ENCODE assay signal across 8 cellular contexts in the genomic region with DNA sequence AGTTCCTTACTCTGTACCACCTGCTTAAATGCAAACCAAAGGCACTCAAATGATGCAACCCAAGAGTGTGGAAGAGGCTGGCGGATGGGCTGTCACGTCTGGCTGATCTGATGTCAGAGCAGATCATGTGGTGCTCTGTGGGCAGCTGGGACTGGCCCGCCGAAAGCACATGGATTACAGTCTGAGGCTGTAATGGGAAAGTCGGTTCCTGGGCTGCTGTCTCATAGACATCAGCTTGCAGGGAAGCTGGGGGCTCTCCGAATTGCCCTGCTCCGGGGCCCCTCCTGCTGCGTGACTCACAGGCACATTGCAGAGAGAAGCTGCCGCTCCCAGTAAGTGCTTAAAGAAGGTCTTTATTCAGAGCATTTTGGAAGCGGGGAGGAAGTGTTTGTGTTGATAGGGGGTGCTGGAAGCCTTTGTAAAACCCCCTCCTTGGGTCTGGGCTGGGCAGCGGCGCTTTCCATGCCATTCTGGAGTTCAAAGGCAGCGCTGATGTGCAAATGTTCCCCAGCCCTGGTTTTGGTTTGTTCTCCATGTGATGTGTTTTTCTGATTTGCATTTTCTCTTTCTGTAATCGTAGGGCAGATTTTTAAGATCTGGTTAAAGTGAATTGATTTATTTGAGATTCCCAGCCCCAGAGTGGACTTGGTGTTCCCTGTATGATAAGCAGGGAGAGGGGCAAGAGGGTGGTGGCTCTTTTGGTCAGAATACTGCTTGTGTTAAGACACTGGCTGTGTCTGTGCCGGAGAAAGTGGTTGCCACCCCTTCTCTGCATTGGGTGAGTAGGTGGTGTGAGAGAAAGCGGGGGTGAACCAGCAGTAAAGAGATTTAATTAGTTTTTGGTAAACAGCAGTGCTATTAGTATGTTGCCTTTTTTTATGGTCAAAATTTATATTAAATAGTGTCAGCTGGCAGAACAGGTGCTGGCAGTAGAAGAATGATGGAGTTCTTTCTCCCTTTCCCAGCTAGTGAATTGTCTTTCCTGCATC.
A peak's percentile ranks its signal among the peaks of the same experiment; 100 is the strongest.
DNase-seq lines count a peak whose midpoint lies in the region; ATAC-seq and TF ChIP-seq lines count a peak whose summit lies in the region.

No MANE protein-coding gene starts in this region.

- CTCF ChIA-PET in activated CD8-positive, alpha-beta T cell treated with anti-CD3 and anti-CD28 coated beads, Interleukin-2, amount 10 ng/mL, durations not matched to agents 7 days and 5 days (lab: Charles Lee): interaction anchor here (1.0 kb wide), 1 partner anchor 120 kb away, joined by 5 read pairs; no protein-coding TSS in a partner anchor
- CTCF ChIA-PET in naive thymus-derived CD4-positive, alpha-beta T cell (lab: Charles Lee): no interaction called here

- no peaks in the 10 kb centered on the region for H3K36me3 ChIP-seq in naive thymus-derived CD4-positive, alpha-beta T cell (ENCODE audit: control insufficient read depth in 2 of 3, insufficient read depth in 3 of 3, low read length in 3 of 3)
- no peaks in the 10 kb centered on the region for H3K36me3 ChIP-seq in thyroid gland

- 9% methylated on average over 16 of the region's 16 CpGs for WGBS in thyroid gland, 2 donors

- in situ Hi-C loops in GM18951 (cut with MboI; ENCODE audit: low sequenced_read_pairs, unreplicated experiment): no loop called here

- H3K4me3 ChIP-seq in fibroblast of mammary gland (ENCODE audit: control insufficient read depth, low read depth, low read length): peak overlapping the region; percentile 78
- no peak overlapping the region for H3K4me3 ChIP-seq in naive thymus-derived CD4-positive, alpha-beta T cell (ENCODE audit: low read length)
- H3K4me3 ChIP-seq in thyroid gland (replicated peaks in 1 of 3): peak overlapping the region in 1 of 3 donors; percentile 2

- no peak for TF ChIP-seq CTCF in CD14-positive monocyte (IDR thresholded peaks at IDR 0.05)
- no peak for TF ChIP-seq CTCF in fibroblast of mammary gland (conservative IDR thresholded peaks at IDR 0.05; ENCODE audit: control insufficient read depth, insufficient read depth, low read depth, low read length)
- TF ChIP-seq CTCF in thyroid gland (IDR thresholded peaks at IDR 0.05): no peak

- H3K4me3 Mint-ChIP-seq in CD14-positive monocyte: peak overlapping the region in 1 of 2 donors; percentile 56
- peak overlapping the region; percentile 69 for H3K4me3 Mint-ChIP-seq in activated CD8-positive, alpha-beta T cell treated with anti-CD3 and anti-CD28 coated beads, Interleukin-2, amount 10 ng/mL, durations not matched to agents 7 days and 5 days
- H3K4me3 Mint-ChIP-seq in naive thymus-derived CD4-positive, alpha-beta T cell: peak overlapping the region in 9 of 10 donors; percentile 4 to 84 (median 29)

- no peaks in the 10 kb centered on the region for H3K4me1 ChIP-seq in naive thymus-derived CD4-positive, alpha-beta T cell (ENCODE audit: control insufficient read depth in 2 of 2, insufficient read depth in 2 of 2, low read length in 2 of 2)
- peaks cover 6 to 9% of the 10 kb centered on the region in 2 donors for H3K4me1 ChIP-seq in thyroid gland

- no peak overlapping the region for H3K27ac ChIP-seq in naive thymus-derived CD4-positive, alpha-beta T cell (ENCODE audit: low read depth, low read length)
- no peak overlapping the region for H3K27ac ChIP-seq in thyroid gland

- H3K9me3 ChIP-seq in naive thymus-derived CD4-positive, alpha-beta T cell (ENCODE audit: control insufficient read depth in 2 of 3, low read length in 3 of 3): no peaks in the 10 kb centered on the region
- H3K9me3 ChIP-seq in thyroid gland: no peaks in the 10 kb centered on the region

- no peak overlapping the region for H3K27ac Mint-ChIP-seq in CD14-positive monocyte
- H3K27ac Mint-ChIP-seq in activated CD8-positive, alpha-beta T cell treated with anti-CD3 and anti-CD28 coated beads, Interleukin-2, amount 10 ng/mL, durations not matched to agents 7 days and 5 days: peak overlapping the region; percentile 40
- H3K27ac Mint-ChIP-seq in naive thymus-derived CD4-positive, alpha-beta T cell: peak overlapping the region in 1 of 9 donors; percentile 85

- H3K27me3 ChIP-seq in naive thymus-derived CD4-positive, alpha-beta T cell (ENCODE audit: control insufficient read depth in 2 of 2, insufficient read depth in 2 of 2, low read length in 2 of 2): no peaks in the 10 kb centered on the region
- no peaks in the 10 kb centered on the region for H3K27me3 ChIP-seq in thyroid gland

- POLR2A ChIA-PET in activated CD8-positive, alpha-beta T cell treated with anti-CD3 and anti-CD28 coated beads, Interleukin-2, amount 10 ng/mL, durations not matched to agents 7 days and 5 days (lab: Charles Lee): no interaction called here
- POLR2A ChIA-PET in naive thymus-derived CD4-positive, alpha-beta T cell (lab: Charles Lee): no interaction called here

- ATAC-seq in HG03095 (IDR thresholded peaks at IDR 0.05; ENCODE audit: unreplicated experiment): peak; percentile 93
- ATAC-seq in activated CD8-positive, alpha-beta T cell treated with anti-CD3 and anti-CD28 coated beads, Interleukin-2, amount 10 ng/mL, durations not matched to agents 7 days and 5 days: peak; percentile 91
- peak; percentile 56 for ATAC-seq in naive thymus-derived CD4-positive, alpha-beta T cell

- DNase-seq in CD14-positive monocyte (ENCODE audit: low spot score) (peak; percentile 49), NCI-H2227 (lab: John Stamatoyannopoulos, UW; ENCODE audit: unreplicated experiment) (peak; percentile 75), fibroblast of mammary gland (ENCODE audit: low read depth) (peak; percentile 94), thyroid gland (peak; percentile 31)
- DNase-seq in activated CD8-positive, alpha-beta T cell treated with anti-CD3 and anti-CD28 coated beads, Interleukin-2, amount 10 ng/mL, durations not matched to agents 7 days and 5 days: peak; percentile 60
- peak in 1 of 9 donors; percentile 55 for DNase-seq in naive thymus-derived CD4-positive, alpha-beta T cell

- intact Hi-C loops in CD14-positive monocyte (cut with micrococcal nuclease) (no loop called here), thyroid gland (cut with DNase I) (no loop called here)
- intact Hi-C loops in naive thymus-derived CD4-positive, alpha-beta T cell (cut with micrococcal nuclease): loop anchor here in 1 of 2 donors (5.0 kb wide), 1 partner anchor 181 kb away; the partner anchor contains the start of genes LARP7 and ZGRF1

- TF ChIP-seq POLR2A in GM18951 (IDR thresholded peaks at IDR 0.05; ENCODE audit: extremely low read depth, insufficient read depth, insufficient read length) (peak; percentile 60), thyroid gland (IDR thresholded peaks at IDR 0.05) (no peak)

- peaks cover 9% of the 10 kb centered on the region for H3K4me1 Mint-ChIP-seq in CD14-positive monocyte
- H3K4me1 Mint-ChIP-seq in activated CD8-positive, alpha-beta T cell treated with anti-CD3 and anti-CD28 coated beads, Interleukin-2, amount 10 ng/mL, durations not matched to agents 7 days and 5 days (ENCODE audit: low read depth): peaks cover 10% of the 10 kb centered on the region
- H3K4me1 Mint-ChIP-seq in naive thymus-derived CD4-positive, alpha-beta T cell: peaks cover 7 to 22% (median 9%) of the 10 kb centered on the region in 7 donors

- peaks cover 16 to 19% (median 17%) of the 10 kb centered on the region in 3 donors for H3K27me3 Mint-ChIP-seq in CD14-positive monocyte (ENCODE audit: low read depth in 3 of 3)
- H3K27me3 Mint-ChIP-seq in activated CD8-positive, alpha-beta T cell treated with anti-CD3 and anti-CD28 coated beads, Interleukin-2, amount 10 ng/mL, durations not matched to agents 7 days and 5 days (ENCODE audit: low read depth): peaks cover 14% of the 10 kb centered on the region
- peaks cover 6 to 35% (median 29%) of the 10 kb centered on the region in 5 donors for H3K27me3 Mint-ChIP-seq in naive thymus-derived CD4-positive, alpha-beta T cell

- peaks cover 0 to 5% (median 0%) of the 10 kb centered on the region in 7 donors for H3K9me3 Mint-ChIP-seq in CD14-positive monocyte
- H3K9me3 Mint-ChIP-seq in activated CD8-positive, alpha-beta T cell treated with anti-CD3 and anti-CD28 coated beads, Interleukin-2, amount 10 ng/mL, durations not matched to agents 7 days and 5 days (ENCODE audit: insufficient read depth): no peaks in the 10 kb centered on the region
- H3K9me3 Mint-ChIP-seq in naive thymus-derived CD4-positive, alpha-beta T cell: peaks cover 0 to 2% (median 0%) of the 10 kb centered on the region in 11 donors

- no peaks in the 10 kb centered on the region for H3K36me3 Mint-ChIP-seq in CD14-positive monocyte
- H3K36me3 Mint-ChIP-seq in activated CD8-positive, alpha-beta T cell treated with anti-CD3 and anti-CD28 coated beads, Interleukin-2, amount 10 ng/mL, durations not matched to agents 7 days and 5 days (ENCODE audit: low read depth): no peaks in the 10 kb centered on the region
- H3K36me3 Mint-ChIP-seq in naive thymus-derived CD4-positive, alpha-beta T cell: no peaks in the 10 kb centered on the region
